1 cellular context compared by ENCODE assay signal in genomic region chr15:65312400-65312916, GRCh38.
A peak's percentile ranks its signal among the peaks of the same experiment; 100 is the strongest.
TF ChIP-seq lines count a peak whose summit lies in the region.

No MANE protein-coding gene starts in this region.

TF ChIP-seq in HepG2, 621 proteins besides CTCF, POLR2A, EP300 and RAD21 (continued from another document and continues in another):
- TF ChIP-seq NFRKB (IDR thresholded peaks at IDR 0.05): no peak
- no peak for TF ChIP-seq ZNF234 (CRISPR knock-in tag; conservative IDR thresholded peaks at IDR 0.05)
- TF ChIP-seq TEF (CRISPR knock-in tag; IDR thresholded peaks at IDR 0.05): no peak
- no peak for TF ChIP-seq ZNF776 (CRISPR knock-in tag; IDR thresholded peaks at IDR 0.05)
- no peak for TF ChIP-seq SP4 (CRISPR knock-in tag; IDR thresholded peaks at IDR 0.05)
- TF ChIP-seq ZNF335 (CRISPR knock-in tag; IDR thresholded peaks at IDR 0.05): no peak
- no peak for TF ChIP-seq ZNF589 (CRISPR knock-in tag; conservative IDR thresholded peaks at IDR 0.05)
- no peak for TF ChIP-seq ZNF644 (CRISPR knock-in tag; IDR thresholded peaks at IDR 0.05; ENCODE audit: low read depth)
- TF ChIP-seq RORA (CRISPR knock-in tag; IDR thresholded peaks at IDR 0.05): no peak
- TF ChIP-seq THRA (CRISPR knock-in tag; IDR thresholded peaks at IDR 0.05; ENCODE audit: borderline replicate concordance): peak; percentile 83; the same call in 1 of the 2 replicates
- TF ChIP-seq TOE1 (CRISPR knock-in tag; IDR thresholded peaks at IDR 0.05): peak; percentile 42; the same call in 1 of the 2 replicates
- TF ChIP-seq FOXO1 (CRISPR knock-in tag; IDR thresholded peaks at IDR 0.05): no peak
- TF ChIP-seq LCORL (IDR thresholded peaks at IDR 0.05): no peak
- TF ChIP-seq LCORL (CRISPR knock-in tag; IDR thresholded peaks at IDR 0.05): peak; percentile 43; the same call in 1 of the 2 replicates
- TF ChIP-seq ZNF558 (CRISPR knock-in tag; IDR thresholded peaks at IDR 0.05; ENCODE audit: borderline replicate concordance): no peak
- TF ChIP-seq CHD2 (IDR thresholded peaks at IDR 0.05; ENCODE audit: low read depth, low read length): no peak
- TF ChIP-seq ZNF547 (CRISPR knock-in tag; IDR thresholded peaks at IDR 0.05): no peak
- no peak for TF ChIP-seq SMARCC2 (IDR thresholded peaks at IDR 0.05)
- TF ChIP-seq TCF7L2 (IDR thresholded peaks at IDR 0.05; ENCODE audit: low read depth, low read length): peak; percentile 65
- TF ChIP-seq REST (IDR thresholded peaks at IDR 0.05; ENCODE audit: borderline replicate concordance in 1 of 2, low read depth in 1 of 2, low read length in 2 of 2): peak in 1 of 2 experiments; percentile 68; a peak in 1 of 4 replicates
- no peak for TF ChIP-seq NFE2 (CRISPR knock-in tag; IDR thresholded peaks at IDR 0.05)
- TF ChIP-seq E2F2 (CRISPR knock-in tag; IDR thresholded peaks at IDR 0.05; ENCODE audit: borderline replicate concordance): no peak
- no peak for TF ChIP-seq MIER2 (CRISPR knock-in tag; IDR thresholded peaks at IDR 0.05)
- no peak for TF ChIP-seq ATF5 (CRISPR knock-in tag; IDR thresholded peaks at IDR 0.05; ENCODE audit: low read depth)
- TF ChIP-seq FOXA1 (IDR thresholded peaks at IDR 0.05): no peak
- 0 out of 2 replicates have a peak, but pooled peaks have one; percentile 2 for TF ChIP-seq FOXA1 (CRISPR knock-in tag; IDR thresholded peaks at IDR 0.05)
- peak; percentile 57; the same call in 1 of the 2 replicates for TF ChIP-seq ZNF607 (CRISPR knock-in tag; IDR thresholded peaks at IDR 0.05; ENCODE audit: borderline replicate concordance)
- TF ChIP-seq HMG20A (CRISPR knock-in tag; IDR thresholded peaks at IDR 0.05; ENCODE audit: borderline replicate concordance): peak; percentile 62; the same call in 1 of the 2 replicates
- no peak for TF ChIP-seq GATAD1 (CRISPR knock-in tag; IDR thresholded peaks at IDR 0.05)
- TF ChIP-seq AGO1 (IDR thresholded peaks at IDR 0.05; ENCODE audit: low read depth, low read length, poor library complexity, severe bottlenecking): no peak
- TF ChIP-seq ARID2 (CRISPR knock-in tag; IDR thresholded peaks at IDR 0.05; ENCODE audit: borderline replicate concordance): no peak
- TF ChIP-seq KAT7 (CRISPR knock-in tag; IDR thresholded peaks at IDR 0.05; ENCODE audit: borderline replicate concordance): no peak
- no peak for TF ChIP-seq SIN3B (IDR thresholded peaks at IDR 0.05; ENCODE audit: low read length)
- no peak for TF ChIP-seq PAF1 (CRISPR knock-in tag; IDR thresholded peaks at IDR 0.05)
- no peak for TF ChIP-seq ZNF703 (CRISPR knock-in tag; IDR thresholded peaks at IDR 0.05; ENCODE audit: borderline replicate concordance)
- TF ChIP-seq SOX5 (CRISPR knock-in tag; IDR thresholded peaks at IDR 0.05; ENCODE audit: borderline replicate concordance): peak; percentile 11; the same call in 1 of the 2 replicates
- no peak for TF ChIP-seq CENPBD1 (CRISPR knock-in tag; IDR thresholded peaks at IDR 0.05; ENCODE audit: borderline replicate concordance, low read depth)
- TF ChIP-seq ZNF557 (CRISPR knock-in tag; IDR thresholded peaks at IDR 0.05): no peak
- TF ChIP-seq ZNF280B (CRISPR knock-in tag; IDR thresholded peaks at IDR 0.05; ENCODE audit: borderline replicate concordance): no peak
- no peak for TF ChIP-seq GLMP (CRISPR knock-in tag; IDR thresholded peaks at IDR 0.05; ENCODE audit: borderline replicate concordance)
- no peak for TF ChIP-seq MXD4 (CRISPR knock-in tag; IDR thresholded peaks at IDR 0.05)
- no peak for TF ChIP-seq ZNF382 (CRISPR knock-in tag; IDR thresholded peaks at IDR 0.05; ENCODE audit: borderline replicate concordance)
- no peak for TF ChIP-seq MTA1 (CRISPR knock-in tag; IDR thresholded peaks at IDR 0.05; ENCODE audit: borderline replicate concordance)
- TF ChIP-seq GPBP1L1 (CRISPR knock-in tag; IDR thresholded peaks at IDR 0.05): no peak
- no peak for TF ChIP-seq ZBTB39 (CRISPR knock-in tag; IDR thresholded peaks at IDR 0.05)
- no peak for TF ChIP-seq ZNF749 (CRISPR knock-in tag; IDR thresholded peaks at IDR 0.05; ENCODE audit: borderline replicate concordance)
- no peak for TF ChIP-seq ZBTB2 (CRISPR knock-in tag; IDR thresholded peaks at IDR 0.05; ENCODE audit: low read depth)
- no peak for TF ChIP-seq SOX6 (IDR thresholded peaks at IDR 0.05)
- peak; percentile 64 for TF ChIP-seq SOX6 (CRISPR knock-in tag; IDR thresholded peaks at IDR 0.05)
- TF ChIP-seq ZNF569 (CRISPR knock-in tag; IDR thresholded peaks at IDR 0.05; ENCODE audit: borderline replicate concordance): no peak
- peak; percentile 98 for TF ChIP-seq RARA (CRISPR knock-in tag; IDR thresholded peaks at IDR 0.05)
- TF ChIP-seq ATF6 (CRISPR knock-in tag; conservative IDR thresholded peaks at IDR 0.05): no peak
